1 cellular context compared by ENCODE assay signal in the genomic region with DNA sequence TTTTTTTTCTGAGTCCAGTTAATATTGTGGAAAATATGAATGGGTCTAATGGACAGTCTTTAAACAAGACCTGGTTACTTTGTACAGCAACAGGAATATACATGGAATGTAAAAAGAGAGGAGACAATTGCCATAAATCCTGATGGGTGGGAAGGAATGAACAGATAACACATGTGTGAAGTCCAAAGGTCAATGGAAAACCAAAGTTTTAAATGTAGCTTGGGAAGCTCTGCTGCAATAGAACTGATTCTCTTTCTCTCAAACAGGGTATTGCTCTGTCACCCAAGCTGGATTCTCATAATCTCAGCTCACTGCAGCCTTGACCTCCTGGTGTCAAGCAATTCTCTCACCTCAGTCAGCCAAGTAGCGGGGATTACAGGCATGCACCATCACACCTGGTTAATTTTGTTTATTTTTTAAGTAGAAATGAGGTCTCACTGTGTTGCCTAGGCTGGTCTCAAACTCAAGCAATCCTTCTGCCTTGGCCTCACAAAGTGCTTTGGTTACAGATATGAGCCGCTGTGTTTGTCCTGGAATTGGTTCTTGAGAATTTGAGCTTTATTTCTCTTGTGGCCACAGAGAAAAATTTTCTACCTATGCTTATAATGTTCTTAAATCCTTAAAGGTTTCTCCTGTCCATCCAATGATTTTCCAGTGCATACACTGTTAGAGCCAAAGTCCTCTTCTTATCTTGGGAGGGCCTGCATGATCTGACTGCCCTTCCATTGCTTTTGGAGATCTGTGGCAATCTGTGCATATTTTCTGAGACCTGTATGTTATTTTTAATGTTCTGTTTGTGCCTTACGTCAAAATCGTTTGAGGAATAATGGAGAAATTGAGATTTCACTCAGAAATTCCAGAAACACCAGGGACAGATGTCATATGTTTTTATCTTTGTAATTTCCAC.
TF ChIP-seq lines count a peak whose summit lies in the region.

No MANE protein-coding gene starts in this region.

TF ChIP-seq in HepG2, 621 proteins besides CTCF, POLR2A, EP300 and RAD21 (continued from another document):
- 0 out of 2 replicates have a peak, but pooled peaks have one; percentile 10 for TF ChIP-seq RARA (CRISPR knock-in tag; IDR thresholded peaks at IDR 0.05)
- TF ChIP-seq, protein P1, sequence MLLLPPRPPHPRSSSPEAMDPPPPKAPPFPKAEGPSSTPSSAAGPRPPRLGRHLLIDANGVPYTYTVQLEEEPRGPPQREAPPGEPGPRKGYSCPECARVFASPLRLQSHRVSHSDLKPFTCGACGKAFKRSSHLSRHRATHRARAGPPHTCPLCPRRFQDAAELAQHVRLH (CRISPR knock-in tag; IDR thresholded peaks at IDR 0.05; ENCODE audit: borderline replicate concordance, low read depth) = no peak
- 0 out of 2 replicates have a peak, but pooled peaks have one; percentile 4 for TF ChIP-seq ATF1 (CRISPR knock-in tag; IDR thresholded peaks at IDR 0.05)
- no peak for TF ChIP-seq CENPT (CRISPR knock-in tag; IDR thresholded peaks at IDR 0.05; ENCODE audit: low read depth)
- TF ChIP-seq ZNF557 (CRISPR knock-in tag; IDR thresholded peaks at IDR 0.05) = no peak
- TF ChIP-seq ZNF605 (CRISPR knock-in tag; IDR thresholded peaks at IDR 0.05) = no peak
- TF ChIP-seq, protein P2, sequence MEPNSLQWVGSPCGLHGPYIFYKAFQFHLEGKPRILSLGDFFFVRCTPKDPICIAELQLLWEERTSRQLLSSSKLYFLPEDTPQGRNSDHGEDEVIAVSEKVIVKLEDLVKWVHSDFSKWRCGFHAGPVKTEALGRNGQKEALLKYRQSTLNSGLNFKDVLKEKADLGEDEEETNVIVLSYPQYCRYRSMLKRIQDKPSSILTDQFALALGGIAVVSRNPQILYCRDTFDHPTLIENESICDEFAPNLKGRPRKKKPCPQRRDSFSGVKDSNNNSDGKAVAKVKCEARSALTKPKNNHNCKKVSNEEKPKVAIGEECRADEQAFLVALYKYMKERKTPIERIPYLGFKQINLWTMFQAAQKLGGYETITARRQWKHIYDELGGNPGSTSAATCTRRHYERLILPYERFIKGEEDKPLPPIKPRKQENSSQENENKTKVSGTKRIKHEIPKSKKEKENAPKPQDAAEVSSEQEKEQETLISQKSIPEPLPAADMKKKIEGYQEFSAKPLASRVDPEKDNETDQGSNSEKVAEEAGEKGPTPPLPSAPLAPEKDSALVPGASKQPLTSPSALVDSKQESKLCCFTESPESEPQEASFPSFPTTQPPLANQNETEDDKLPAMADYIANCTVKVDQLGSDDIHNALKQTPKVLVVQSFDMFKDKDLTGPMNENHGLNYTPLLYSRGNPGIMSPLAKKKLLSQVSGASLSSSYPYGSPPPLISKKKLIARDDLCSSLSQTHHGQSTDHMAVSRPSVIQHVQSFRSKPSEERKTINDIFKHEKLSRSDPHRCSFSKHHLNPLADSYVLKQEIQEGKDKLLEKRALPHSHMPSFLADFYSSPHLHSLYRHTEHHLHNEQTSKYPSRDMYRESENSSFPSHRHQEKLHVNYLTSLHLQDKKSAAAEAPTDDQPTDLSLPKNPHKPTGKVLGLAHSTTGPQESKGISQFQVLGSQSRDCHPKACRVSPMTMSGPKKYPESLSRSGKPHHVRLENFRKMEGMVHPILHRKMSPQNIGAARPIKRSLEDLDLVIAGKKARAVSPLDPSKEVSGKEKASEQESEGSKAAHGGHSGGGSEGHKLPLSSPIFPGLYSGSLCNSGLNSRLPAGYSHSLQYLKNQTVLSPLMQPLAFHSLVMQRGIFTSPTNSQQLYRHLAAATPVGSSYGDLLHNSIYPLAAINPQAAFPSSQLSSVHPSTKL (CRISPR knock-in tag; IDR thresholded peaks at IDR 0.05) = peak; percentile 43; the same call in 1 of the 2 replicates
- no peak for TF ChIP-seq ARNTL (CRISPR knock-in tag; IDR thresholded peaks at IDR 0.05)
- TF ChIP-seq HMG20B (CRISPR knock-in tag; conservative IDR thresholded peaks at IDR 0.05) = 0 out of 2 replicates have a peak, but pooled peaks have one; percentile 59
